Comparison of ENCODE assay signal across 8 cellular contexts in genomic region chr7:135977742-135978066, GRCh38. TPM values are rescaled to one million over a fixed set of nuclear protein-coding genes. Genes with fewer than 3 reads are reported as not detected.
DNase-seq lines count a peak whose midpoint lies in the region; ATAC-seq and TF ChIP-seq lines count a peak whose summit lies in the region.

No MANE protein-coding gene starts in this region.

- peak overlapping the region; percentile 99 for H3K4me3 ChIP-seq in GM23248
- peak overlapping the region; percentile 94 for H3K4me3 ChIP-seq in fibroblast of the aortic adventitia (ENCODE audit: low read depth, low read length)
- peak overlapping the region; percentile 97 for H3K4me3 ChIP-seq in retinal pigment epithelial cell (ENCODE audit: low read length)

- H3K36me3 ChIP-seq in GM23248 (ENCODE audit: low read depth): no peaks in the 10 kb centered on the region; the same call in 1 of the 2 replicates

- H3F3A ChIP-seq in GM23248 (ENCODE audit: insufficient read depth): peaks cover 26% of the 10 kb centered on the region

- H3K27ac Mint-ChIP-seq in T-cell: peak overlapping the region; percentile 88 to 94

- CTCF ChIA-PET in T-cell (lab: Charles Lee): interaction anchor here in 1 of 2 donors (1.1 kb wide), 1 partner anchor 9 kb away, joined by 3 read pairs; no protein-coding TSS in a partner anchor

- H3K9me2 ChIP-seq in GM23248 (ENCODE audit: insufficient read depth): no peaks in the 10 kb centered on the region

- TF ChIP-seq CTCF in fibroblast of the aortic adventitia (IDR thresholded peaks at IDR 0.05; ENCODE audit: insufficient read depth, low read length): no peak
- no peak for TF ChIP-seq CTCF in retinal pigment epithelial cell (conservative IDR thresholded peaks at IDR 0.05; ENCODE audit: low read depth, low read length)

- POLR2A ChIA-PET in T-cell (lab: Charles Lee): no interaction called here

- peak overlapping the region; percentile 86 for H3K4me2 ChIP-seq in GM23248 (ENCODE audit: unreplicated experiment)

- H3K27ac ChIP-seq in GM23248: peak overlapping the region; percentile 73

- no peak for ATAC-seq in T-cell (replicated peaks in 1 of 4)
- ATAC-seq in HG03354 (IDR thresholded peaks at IDR 0.05; ENCODE audit: poor library complexity, severe bottlenecking, unreplicated experiment): no peak

- no peaks in the 10 kb centered on the region for H3K27me3 Mint-ChIP-seq in T-cell

- H3K4me1 Mint-ChIP-seq in T-cell: peaks cover 77 to 85% (median 82%) of the 10 kb centered on the region in 3 donors

- 62 to 66% methylated on average over 6 of the region's 6 CpGs for WGBS in GM23248 (ENCODE audit: low coverage in 1 of 2, low lambda C conversion rate in 2 of 2, missing lambda C conversion rate in 2 of 2), 2 experiments

- H3K4me3 Mint-ChIP-seq in T-cell: peak overlapping the region; percentile 96 to 97 (median 96)

- no peaks in the 10 kb centered on the region for H3K9me3 Mint-ChIP-seq in T-cell

- peaks cover 44% of the 10 kb centered on the region for H3K79me2 ChIP-seq in GM23248 (ENCODE audit: insufficient read depth)

- H3K9me3 ChIP-seq in GM23248 (ENCODE audit: low read depth): no peaks in the 10 kb centered on the region

- DNase-seq in GM23248: no peak
- no peak for DNase-seq in T-cell
- DNase-seq in fibroblast of the aortic adventitia (ENCODE audit: low read depth): no peak
- DNase-seq in retinal pigment epithelial cell (ENCODE audit: low read depth): no peak
- no peak for DNase-seq in NCI-H1105 treated with DMSO at 0.1 percent for 48 hours (lab: John Stamatoyannopoulos, UW)
- DNase-seq in HuH-7.5 (ENCODE audit: low spot score): no peak
- DNase-seq in SHP77 treated with DMSO at 0.1 percent for 48 hours (lab: John Stamatoyannopoulos, UW): no peak

- in situ Hi-C loops in GM23248 (cut with MboI): no loop called here

- no peaks in the 10 kb centered on the region for H3K27me3 ChIP-seq in GM23248 (replicated peaks; ENCODE audit: insufficient read depth)

- H3K9ac ChIP-seq in GM23248: peak overlapping the region; percentile 91

- H2AFZ ChIP-seq in GM23248: peak overlapping the region; percentile 97

- H4K20me1 ChIP-seq in GM23248 (ENCODE audit: insufficient read depth): peaks cover 12% of the 10 kb centered on the region; the same call in 1 of the 2 replicates

- peaks cover 10% of the 10 kb centered on the region for H3K36me3 Mint-ChIP-seq in T-cell

- H3K4me1 ChIP-seq in GM23248 (ENCODE audit: insufficient read depth): peaks cover 42% of the 10 kb centered on the region

RNA-seq across cellular contexts. Expression of gene MTPN, which starts 0.5 kb away (rescaled TPM):
- 145 and 159 TPM in 2 replicates for total RNA-seq in GM23248 (2014; rRNA removed; shearing (Covaris generic))
- 130 and 133 TPM in 2 replicates for polyA plus RNA-seq in GM23248 (2016; fragmentation: Nextera tagmentation; extraction: Ambion mirVana)
- 10 to 100 TPM; 74.2 to 96.3 (median 84.1) TPM for total RNA-seq in T-cell
- 87.7 and 172 TPM in 2 replicates for total RNA-seq in fibroblast of the aortic adventitia (ENCODE audit: low replicate concordance)
